In genomic region chr10:123007558-123008378, GRCh38 we compare ENCODE assay signal across 1 cellular context.
TF ChIP-seq lines count a peak whose summit lies in the region.

No MANE protein-coding gene starts in this region.

TF ChIP-seq in HEK293, 187 proteins besides CTCF, POLR2A, EP300 and RAD21 (continued from another document):
- no peak for TF ChIP-seq ZFP69B (tag by site-specific recombination; IDR thresholded peaks at IDR 0.05)
- no peak for TF ChIP-seq ZEB2 (tag by site-specific recombination; IDR thresholded peaks at IDR 0.05)
- no peak for TF ChIP-seq ZNF664 (tag by site-specific recombination; IDR thresholded peaks at IDR 0.05)
- peak; percentile 65 for TF ChIP-seq ZBTB17 (tag by site-specific recombination; IDR thresholded peaks at IDR 0.05)
- no peak for TF ChIP-seq YY2 (tag by site-specific recombination; IDR thresholded peaks at IDR 0.05)
- TF ChIP-seq ZBTB7A (tag by site-specific recombination; IDR thresholded peaks at IDR 0.05; ENCODE audit: low read depth): no peak
- TF ChIP-seq ZNF600 (tag by site-specific recombination; IDR thresholded peaks at IDR 0.05): peak; percentile 29; the same call in 1 of the 2 replicates
- TF ChIP-seq ZNF157 (tag by site-specific recombination; IDR thresholded peaks at IDR 0.05): no peak
- no peak for TF ChIP-seq GLIS1 (tag by site-specific recombination; IDR thresholded peaks at IDR 0.05)
- TF ChIP-seq ZNF501 (tag by site-specific recombination; IDR thresholded peaks at IDR 0.05): no peak
- TF ChIP-seq ZNF416 (tag by site-specific recombination; IDR thresholded peaks at IDR 0.05): no peak
- TF ChIP-seq ZNF670 (tag by site-specific recombination; IDR thresholded peaks at IDR 0.05; ENCODE audit: low read depth): no peak
- TF ChIP-seq ZNF513 (tag by site-specific recombination; IDR thresholded peaks at IDR 0.05): no peak
- TF ChIP-seq ZNF473 (tag by site-specific recombination; IDR thresholded peaks at IDR 0.05): no peak
- TF ChIP-seq ZNF148 (tag by site-specific recombination; IDR thresholded peaks at IDR 0.05; ENCODE audit: borderline replicate concordance): no peak
- no peak for TF ChIP-seq ZNF704 (tag by site-specific recombination; IDR thresholded peaks at IDR 0.05)
- no peak for TF ChIP-seq ZNF701 (tag by site-specific recombination; IDR thresholded peaks at IDR 0.05)
- no peak for TF ChIP-seq KLF7 (tag by site-specific recombination; IDR thresholded peaks at IDR 0.05; ENCODE audit: borderline replicate concordance)
- no peak for TF ChIP-seq GLI4 (tag by site-specific recombination; IDR thresholded peaks at IDR 0.05)
- peak; percentile 73 for TF ChIP-seq ZNF335 (tag by site-specific recombination; conservative IDR thresholded peaks at IDR 0.05)
- TF ChIP-seq TCF7L2 (IDR thresholded peaks at IDR 0.05; ENCODE audit: borderline replicate concordance, low read depth, low read length): no peak
- no peak for TF ChIP-seq SCRT2 (tag by site-specific recombination; IDR thresholded peaks at IDR 0.05)
- no peak for TF ChIP-seq ZNF785 (tag by site-specific recombination; IDR thresholded peaks at IDR 0.05)
- no peak for TF ChIP-seq ZNF48 (tag by site-specific recombination; IDR thresholded peaks at IDR 0.05)
- TF ChIP-seq WT1 (tag by site-specific recombination; IDR thresholded peaks at IDR 0.05): no peak
- TF ChIP-seq ZNF133 (tag by site-specific recombination; IDR thresholded peaks at IDR 0.05): no peak
- no peak for TF ChIP-seq ZNF16 (tag by site-specific recombination; IDR thresholded peaks at IDR 0.05; ENCODE audit: low read depth)
- no peak for TF ChIP-seq ZNF211 (tag by site-specific recombination; IDR thresholded peaks at IDR 0.05; ENCODE audit: low read depth)
